Comparison of ENCODE assay signal across 18 cellular contexts in the genomic region with DNA sequence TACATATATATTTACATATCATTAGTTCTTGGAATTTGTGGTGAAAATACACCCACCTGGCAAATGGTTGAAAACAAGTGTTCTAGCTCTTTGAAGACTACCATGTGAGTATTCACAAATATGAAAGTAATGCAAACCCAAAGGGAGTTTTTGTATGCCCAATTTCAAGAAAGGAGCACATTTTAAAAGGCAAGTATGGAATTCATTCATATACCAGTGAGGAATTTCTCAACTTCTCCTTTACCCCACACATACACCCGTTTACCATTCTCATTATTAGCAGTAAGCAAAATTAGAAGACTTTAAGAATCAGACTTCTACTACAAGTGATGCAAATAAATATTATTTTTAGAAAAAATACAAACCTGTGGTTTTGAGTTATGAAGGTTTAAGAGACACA. TPM values are rescaled to one million over a fixed set of nuclear protein-coding genes. Genes with fewer than 3 reads are reported as not detected.
DNase-seq lines count a peak whose midpoint lies in the region; ATAC-seq, FAIRE-seq and TF ChIP-seq lines count a peak whose summit lies in the region.
"Had no signal": no experiment of that assay in that cellular context is flagged by ENCODE, and none has a peak within 500 bp of the region (broad histone marks: within the 10 kb centered on the region; RNA-seq: fewer than 3 reads in every experiment).

No MANE protein-coding gene starts in this region.

- TF ChIP-seq CTCF in GM10248 (IDR thresholded peaks at IDR 0.05; ENCODE audit: control extremely low read depth, extremely low read depth, low read depth, missing control alignments) (no peak), brain microvascular endothelial cell (IDR thresholded peaks at IDR 0.05; ENCODE audit: low read depth, low read length, missing control alignments) (no peak)

- H3K27ac Mint-ChIP-seq in activated CD8-positive, alpha-beta memory T cell treated with anti-CD3 and anti-CD28 coated beads, Interleukin-2, amount 10 ng/mL, durations not matched to agents 7 days and 5 days, result no peak overlapping the region
- H3K27ac Mint-ChIP-seq: T-helper 1 cell treated with Interleukin-12 subunit alpha and Interleukin-12 subunit beta and Interleukin-4 antibody, amounts not matched to agents 30 μg/mL and 1 μg/mL, for 36 hours had no signal

- DNase-seq in GM10248 (ENCODE audit: extremely low spot score), result peak; percentile 22
- no peak for DNase-seq in activated CD8-positive, alpha-beta memory T cell treated with anti-CD3 and anti-CD28 coated beads, Interleukin-2, amount 10 ng/mL, durations not matched to agents 7 days and 5 days
- DNase-seq in brain microvascular endothelial cell, result no peak
- no peak for DNase-seq in HCEC 1CT
- no peak for DNase-seq in NK-92 (lab: John Stamatoyannopoulos, UW; ENCODE audit: unreplicated experiment)
- DNase-seq: activated CD8-positive, alpha-beta memory T cell treated with anti-CD3 and anti-CD28 coated beads, Interleukin-2, amount 50 U/mL, for 4 hours; activated naive CD4-positive, alpha-beta T cell treated with anti-CD3 and anti-CD28 coated beads, Interleukin-2, amount 50 U/mL, for 16 hours; AML-193; body of pancreas; dermis blood vessel endothelial cell; MV-4-11; right lobe of liver; stimulated activated CD4-positive, alpha-beta T cell treated with anti-CD3 and anti-CD28 coated beads, Interleukin-2, amount 100 ng/mL, for 24 hours had no signal

- no peaks in the 10 kb centered on the region for H3K36me3 ChIP-seq in brain microvascular endothelial cell (replicated peaks)
- H3K36me3 ChIP-seq: right lobe of liver had no signal

- in situ Hi-C loops in brain microvascular endothelial cell (cut with HindIII; ENCODE audit: low pct_ligation_motif_present, low sequenced_read_pairs), result no loop called here

- no peaks in the 10 kb centered on the region for H3K27me3 Mint-ChIP-seq in activated CD8-positive, alpha-beta memory T cell treated with anti-CD3 and anti-CD28 coated beads, Interleukin-2, amount 10 ng/mL, durations not matched to agents 7 days and 5 days

- H3K4me1 Mint-ChIP-seq in activated CD8-positive, alpha-beta memory T cell treated with anti-CD3 and anti-CD28 coated beads, Interleukin-2, amount 10 ng/mL, durations not matched to agents 7 days and 5 days, result peaks cover 49% of the 10 kb centered on the region

- no peaks in the 10 kb centered on the region for H3K27me3 ChIP-seq in brain microvascular endothelial cell (replicated peaks)
- H3K27me3 ChIP-seq: body of pancreas, right lobe of liver had no signal

- CTCF ChIA-PET in GM10248 (lab: Yijun Ruan, JAX), result interaction anchor here (0.6 to 2.6 kb wide), 3 partner anchors 15 to 50 kb away, joined by 3 to 12 read pairs (median 7); no protein-coding TSS in a partner anchor
- CTCF ChIA-PET in activated CD8-positive, alpha-beta memory T cell treated with anti-CD3 and anti-CD28 coated beads, Interleukin-2, amount 10 ng/mL, durations not matched to agents 7 days and 5 days (lab: Charles Lee), result interaction anchor here (0.8 kb wide), 1 partner anchor 9 kb away, joined by 3 read pairs; no protein-coding TSS in a partner anchor

- no peaks in the 10 kb centered on the region for H3K9me3 Mint-ChIP-seq in activated CD8-positive, alpha-beta memory T cell treated with anti-CD3 and anti-CD28 coated beads, Interleukin-2, amount 10 ng/mL, durations not matched to agents 7 days and 5 days (ENCODE audit: low read depth)
- H3K9me3 Mint-ChIP-seq: T-helper 1 cell treated with Interleukin-12 subunit alpha and Interleukin-12 subunit beta and Interleukin-4 antibody, amounts not matched to agents 30 μg/mL and 1 μg/mL, for 36 hours had no signal

- H3K36me3 Mint-ChIP-seq in activated CD8-positive, alpha-beta memory T cell treated with anti-CD3 and anti-CD28 coated beads, Interleukin-2, amount 10 ng/mL, durations not matched to agents 7 days and 5 days, result peaks cover 35% of the 10 kb centered on the region

- peak; percentile 78 for FAIRE-seq in TTC549 (lab: Jason Lieb, UNC)
- FAIRE-seq: H54 had no signal

- H3K4me3 ChIP-seq in brain microvascular endothelial cell (ENCODE audit: low read depth, low read length), result no peak overlapping the region
- H3K4me3 ChIP-seq: body of pancreas, right lobe of liver had no signal

- no peak overlapping the region for H3K4me3 Mint-ChIP-seq in activated CD8-positive, alpha-beta memory T cell treated with anti-CD3 and anti-CD28 coated beads, Interleukin-2, amount 10 ng/mL, durations not matched to agents 7 days and 5 days
- H3K4me3 Mint-ChIP-seq: T-helper 1 cell treated with Interleukin-12 subunit alpha and Interleukin-12 subunit beta and Interleukin-4 antibody, amounts not matched to agents 30 μg/mL and 1 μg/mL, for 36 hours had no signal

- ATAC-seq in GM18867 (IDR thresholded peaks at IDR 0.05; ENCODE audit: unreplicated experiment) (peak; percentile 36), HG03039 (IDR thresholded peaks at IDR 0.05; ENCODE audit: unreplicated experiment) (peak; percentile 32)
- ATAC-seq in activated CD8-positive, alpha-beta memory T cell treated with anti-CD3 and anti-CD28 coated beads, Interleukin-2, amount 10 ng/mL, durations not matched to agents 7 days and 5 days, result no peak
- ATAC-seq: body of pancreas had no signal

- H3K27ac ChIP-seq in brain microvascular endothelial cell, result no peak overlapping the region
- H3K27ac ChIP-seq: body of pancreas, right lobe of liver had no signal

- POLR2A ChIA-PET in GM10248 (lab: Yijun Ruan, JAX), result interaction anchor here (0.6 to 0.7 kb wide), 2 partner anchors 42 to 56 kb away, joined by 3 to 5 read pairs; no protein-coding TSS in a partner anchor

RNA-seq across cellular contexts. Expression of a gene that starts 8.1 kb away (rescaled TPM):
- 10 to 100 TPM; 60.5 to 83.5 TPM for total RNA-seq in activated CD8-positive, alpha-beta memory T cell treated with anti-CD3 and anti-CD28 coated beads, Interleukin-2, amount 10 ng/mL, durations not matched to agents 7 days and 5 days
